31 cellular contexts compared by ENCODE assay signal in genomic region chr2:95392320-95392719, GRCh38.
"Had no signal": no experiment of that assay in that cellular context is flagged by ENCODE, and none has a peak within 500 bp of the region (broad histone marks: within the 10 kb centered on the region; RNA-seq: fewer than 3 reads in every experiment).

No MANE protein-coding gene starts in this region.

- H3K4me3 ChIP-seq: cardiac muscle cell, PC-9 had no signal

- H3K36me3 ChIP-seq: cardiac muscle cell had no signal

- H3K4me1 Mint-ChIP-seq: activated B cell treated with CpG ODN at 0.5 μM for 24 hours; activated CD4-positive, alpha-beta memory T cell treated with anti-CD3 and anti-CD28 coated beads, Interleukin-2, amount 10 ng/mL, durations not matched to agents 7 days and 5 days; activated CD8-positive, alpha-beta memory T cell treated with anti-CD3 and anti-CD28 coated beads, Interleukin-2, amount 10 ng/mL, durations not matched to agents 7 days and 5 days; activated naive CD8-positive, alpha-beta T cell treated with anti-CD3 and anti-CD28 coated beads for 36 hours had no signal

- H2AFZ ChIP-seq: PC-9 had no signal

- FAIRE-seq: RCC 7860 had no signal

- H3K27ac ChIP-seq: cardiac muscle cell, PC-9, VCaP had no signal

- H3K27me3 ChIP-seq: cardiac muscle cell had no signal

- H3K36me3 Mint-ChIP-seq: activated CD8-positive, alpha-beta memory T cell treated with anti-CD3 and anti-CD28 coated beads, Interleukin-2, amount 10 ng/mL, durations not matched to agents 7 days and 5 days; activated naive CD8-positive, alpha-beta T cell treated with anti-CD3 and anti-CD28 coated beads for 36 hours had no signal

- H3K27ac Mint-ChIP-seq: activated B cell treated with CpG ODN at 0.5 μM for 24 hours; activated CD4-positive, alpha-beta memory T cell treated with anti-CD3 and anti-CD28 coated beads, Interleukin-2, amount 10 ng/mL, durations not matched to agents 7 days and 5 days; activated CD8-positive, alpha-beta memory T cell treated with anti-CD3 and anti-CD28 coated beads, Interleukin-2, amount 10 ng/mL, durations not matched to agents 7 days and 5 days; activated naive CD8-positive, alpha-beta T cell treated with anti-CD3 and anti-CD28 coated beads for 36 hours had no signal

- ATAC-seq: activated CD8-positive, alpha-beta memory T cell treated with anti-CD3 and anti-CD28 coated beads, Interleukin-2, amount 10 ng/mL, durations not matched to agents 7 days and 5 days had no signal

- H3K4me3 Mint-ChIP-seq: activated B cell treated with CpG ODN at 0.5 μM for 24 hours; activated CD4-positive, alpha-beta memory T cell treated with anti-CD3 and anti-CD28 coated beads, Interleukin-2, amount 10 ng/mL, durations not matched to agents 7 days and 5 days; activated CD8-positive, alpha-beta memory T cell treated with anti-CD3 and anti-CD28 coated beads, Interleukin-2, amount 10 ng/mL, durations not matched to agents 7 days and 5 days; activated naive CD8-positive, alpha-beta T cell treated with anti-CD3 and anti-CD28 coated beads for 36 hours had no signal

- H3K27me3 Mint-ChIP-seq: activated CD4-positive, alpha-beta memory T cell treated with anti-CD3 and anti-CD28 coated beads, Interleukin-2, amount 10 ng/mL, durations not matched to agents 7 days and 5 days; activated CD8-positive, alpha-beta memory T cell treated with anti-CD3 and anti-CD28 coated beads, Interleukin-2, amount 10 ng/mL, durations not matched to agents 7 days and 5 days; activated naive CD8-positive, alpha-beta T cell treated with anti-CD3 and anti-CD28 coated beads for 36 hours had no signal

- H3K9me3 Mint-ChIP-seq: activated B cell treated with CpG ODN at 0.5 μM for 24 hours; activated CD4-positive, alpha-beta memory T cell treated with anti-CD3 and anti-CD28 coated beads, Interleukin-2, amount 10 ng/mL, durations not matched to agents 7 days and 5 days; activated naive CD8-positive, alpha-beta T cell treated with anti-CD3 and anti-CD28 coated beads for 36 hours had no signal

- H3K4me2 ChIP-seq: PC-9 had no signal

- DNase-seq: activated B cell treated with CpG ODN at 0.5 μM for 24 hours; activated CD4-positive, alpha-beta memory T cell treated with anti-CD3 and anti-CD28 coated beads, Interleukin-2, amount 10 ng/mL, durations not matched to agents 7 days and 5 days; activated CD4-positive, alpha-beta T cell treated with anti-CD3 and anti-CD28 coated beads for 48 hours; activated CD4-positive, CD25-positive, alpha-beta regulatory T cell treated with anti-CD3 and anti-CD28 coated beads, Interleukin-2, amount 50 U/mL, for 72 hours; activated CD8-positive, alpha-beta memory T cell treated with anti-CD3 and anti-CD28 coated beads for 24 hours; activated CD8-positive, alpha-beta memory T cell treated with anti-CD3 and anti-CD28 coated beads, Interleukin-2, amount 10 ng/mL, durations not matched to agents 7 days and 5 days; activated CD8-positive, alpha-beta memory T cell treated with anti-CD3 and anti-CD28 coated beads, Interleukin-2, amount 50 U/mL, for 48 hours; activated effector memory CD4-positive, alpha-beta T cell treated with Interleukin-2 at 50 U/mL for 16 hours; activated naive CD4-positive, alpha-beta T cell treated with anti-CD3 and anti-CD28 coated beads, Interleukin-2, amount 50 U/mL, for 16 hours; activated naive CD8-positive, alpha-beta T cell treated with anti-CD3 and anti-CD28 coated beads for 36 hours; activated T-cell treated with anti-CD3 and anti-CD28 coated beads, Interleukin-2, amount 50 U/mL, for 48 hours; amniotic stem cell; Karpas-422; NCI-H1417 treated with DMSO at 0.1 percent for 48 hours; NCI-H187 treated with DMSO at 0.1 percent for 48 hours; NCI-H2081; NCI-H2171 treated with DMSO at 0.1 percent for 48 hours; NCI-H2227 treated with DMSO at 0.1 percent for 48 hours; NCI-H446; NCI-H510A treated with DMSO at 0.1 percent for 48 hours; NCI-H526 treated with DMSO at 0.1 percent for 48 hours; NCI-H774; PC-9; Right ventricle myocardium superior; SW 1271; T-helper 1 cell; T-helper 2 cell; T-helper 9 cell had no signal
